In the genomic region with DNA sequence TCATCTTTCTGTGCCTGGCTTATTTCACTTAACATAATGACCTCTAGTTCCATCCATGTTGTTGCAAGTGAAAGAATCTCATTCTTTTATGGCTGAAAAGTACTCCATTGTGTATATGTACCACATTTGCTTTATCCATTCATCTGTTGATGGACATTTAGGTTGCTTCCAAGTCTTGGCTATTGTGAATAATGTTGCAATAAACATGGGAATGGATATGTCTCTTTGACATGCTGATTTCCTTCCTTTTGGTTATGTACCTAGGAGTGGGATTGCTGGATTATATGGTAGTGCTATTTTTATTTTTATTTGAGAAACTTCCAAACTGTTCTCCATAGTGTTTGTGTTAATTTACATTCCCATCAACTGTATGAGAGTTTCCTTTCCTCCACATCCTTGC, we compare ENCODE assay signal across 4 cellular contexts.
"Had no signal": no experiment of that assay in that cellular context is flagged by ENCODE, and none has a peak within 500 bp of the region (broad histone marks: within the 10 kb centered on the region; RNA-seq: fewer than 3 reads in every experiment).

No MANE protein-coding gene starts in this region.

- H3K4me1 Mint-ChIP-seq: IgD-negative memory B cell had no signal

- H3K27ac Mint-ChIP-seq: IgD-negative memory B cell had no signal

- DNase-seq: IMR-90, KBM-7, KG1 had no signal

- H3K27me3 Mint-ChIP-seq: IgD-negative memory B cell had no signal

- H3K36me3 Mint-ChIP-seq: IgD-negative memory B cell had no signal

- H3K9me3 Mint-ChIP-seq: IgD-negative memory B cell had no signal

- H3K4me3 Mint-ChIP-seq: IgD-negative memory B cell had no signal
